18 cellular contexts compared by ENCODE assay signal in the genomic region with DNA sequence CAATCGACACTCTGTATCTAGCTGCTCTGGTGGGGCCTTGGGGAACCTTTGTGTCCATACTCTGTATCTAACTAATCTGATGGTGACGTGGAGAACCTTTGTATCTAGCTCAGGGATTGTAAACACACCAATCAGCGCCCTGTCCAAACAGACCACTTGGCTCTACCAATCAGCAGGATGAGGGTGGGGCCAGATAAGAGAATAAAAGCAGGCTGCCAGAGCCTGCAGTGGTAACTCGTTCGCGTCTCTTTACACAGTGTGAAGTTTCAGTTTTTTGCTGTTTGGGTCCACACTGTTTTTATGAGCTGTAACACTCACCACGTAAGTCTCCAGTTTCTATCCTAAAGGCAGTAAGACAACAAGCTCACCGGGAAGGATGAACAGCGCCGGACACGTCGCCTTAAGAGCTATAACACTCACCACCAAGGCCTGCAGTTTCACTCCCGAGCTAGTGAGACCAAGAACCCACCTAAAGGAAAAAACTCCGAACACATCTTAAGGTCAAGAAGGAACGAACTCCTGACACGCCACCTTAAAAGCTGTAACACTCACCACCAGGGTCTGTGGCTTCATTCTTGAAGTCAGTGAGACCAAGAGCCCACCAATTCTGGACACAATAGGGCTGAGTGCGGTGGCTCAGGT.
A peak's percentile ranks its signal among the peaks of the same experiment; 100 is the strongest.
DNase-seq lines count a peak whose midpoint lies in the region; ATAC-seq, FAIRE-seq and TF ChIP-seq lines count a peak whose summit lies in the region.
"Had no signal": no experiment of that assay in that cellular context is flagged by ENCODE, and none has a peak within 500 bp of the region (broad histone marks: within the 10 kb centered on the region; RNA-seq: fewer than 3 reads in every experiment).

No MANE protein-coding gene starts in this region.

- peak; percentile 4 for DNase-seq in NCI-H2196 (lab: John Stamatoyannopoulos, UW; ENCODE audit: unreplicated experiment)
- no peak for DNase-seq in NCI-H2196 treated with DMSO at 0.1 percent for 48 hours (lab: John Stamatoyannopoulos, UW; ENCODE audit: unreplicated experiment)
- DNase-seq in DND-41 = no peak
- DNase-seq in astrocyte (ENCODE audit: low read depth) = no peak
- DNase-seq in neural crest cell (ENCODE audit: low read depth, low spot score) = no peak
- no peak for DNase-seq in RPMI8226
- no peak for DNase-seq in GM23248
- DNase-seq: activated CD8-positive, alpha-beta memory T cell treated with anti-CD3 and anti-CD28 coated beads, Interleukin-2, amount 50 U/mL, for 4 hours; DMS79 treated with DMSO at 0.1 percent for 48 hours; left ventricle myocardium superior; NCI-H1417; NCI-H345 had no signal

- peaks cover 30% of the 10 kb centered on the region for H3K4me1 ChIP-seq in DND-41 (ENCODE audit: insufficient read depth, low read length)
- H3K4me1 ChIP-seq in astrocyte (ENCODE audit: insufficient read depth, low read length) = peaks cover 4% of the 10 kb centered on the region
- 0 out of 2 replicates have a peak, but pooled peaks cover 6% of the 10 kb centered on the region for H3K4me1 ChIP-seq in GM23248 (ENCODE audit: insufficient read depth)

- TF ChIP-seq CTCF in DND-41 (IDR thresholded peaks at IDR 0.05; ENCODE audit: borderline replicate concordance, extremely low read depth, low read length, poor library complexity, severe bottlenecking) = no peak
- TF ChIP-seq CTCF in astrocyte (IDR thresholded peaks at IDR 0.05; ENCODE audit: insufficient read depth, low read depth, low read length) = no peak
- no peak for TF ChIP-seq CTCF in neural crest cell (conservative IDR thresholded peaks at IDR 0.05)

- H3K9ac ChIP-seq in DND-41 (ENCODE audit: low read depth, low read length) (no peak overlapping the region), astrocyte (ENCODE audit: low read length) (no peak overlapping the region), GM23248 (no peak overlapping the region)
- H3K9ac ChIP-seq: BLaER1 treated with 17β-estradiol and CSF1 and Interleukin-3, amounts not matched to agents 10 nM and 100 nM; KMS-11 had no signal

- H3K27ac Mint-ChIP-seq in astrocyte (ENCODE audit: unreplicated experiment) (no peak overlapping the region), neural crest cell (ENCODE audit: unreplicated experiment) (no peak overlapping the region)

- H3K9me3 ChIP-seq in DND-41 (ENCODE audit: insufficient read depth, low read length, severe bottlenecking) (no peaks in the 10 kb centered on the region), astrocyte (ENCODE audit: insufficient read depth, low read depth, low read length) (no peaks in the 10 kb centered on the region), GM23248 (ENCODE audit: low read depth) (no peaks in the 10 kb centered on the region)
- H3K9me3 ChIP-seq: right atrium auricular region, SJSA1, suprapubic skin had no signal

- FAIRE-seq in astrocyte (lab: Jason Lieb, UNC) = no peak

- H3K4me3 ChIP-seq in DND-41 (ENCODE audit: low read depth in 1 of 2, low read length in 2 of 2) (no peak overlapping the region), astrocyte (ENCODE audit: insufficient read depth, low read depth, low read length) (no peak overlapping the region), GM23248 (no peak overlapping the region)

- H3K27me3 Mint-ChIP-seq in astrocyte (ENCODE audit: low read depth, unreplicated experiment) (peaks cover under 1% of the 10 kb centered on the region), neural crest cell (ENCODE audit: low read depth) (peaks cover 11% of the 10 kb centered on the region)

- H3K36me3 Mint-ChIP-seq in astrocyte (ENCODE audit: low read depth, unreplicated experiment) (no peaks in the 10 kb centered on the region), neural crest cell (ENCODE audit: low read depth) (no peaks in the 10 kb centered on the region)

- H4K20me1 ChIP-seq in DND-41 (ENCODE audit: insufficient read depth, low read length) (no peaks in the 10 kb centered on the region), astrocyte (ENCODE audit: insufficient read depth, low read length) (no peaks in the 10 kb centered on the region), GM23248 (ENCODE audit: insufficient read depth) (no peaks in the 10 kb centered on the region)

- ATAC-seq in DND-41 (ENCODE audit: insufficient read depth, low read depth) (no peak), HG03432 (IDR thresholded peaks at IDR 0.05; ENCODE audit: unreplicated experiment) (no peak)

- H3F3A ChIP-seq in GM23248 (ENCODE audit: insufficient read depth) = peaks cover 10% of the 10 kb centered on the region

- H3K4me2 ChIP-seq in DND-41 (ENCODE audit: insufficient read depth, low read length) (peak overlapping the region; percentile 77; the same call in 1 of the 2 replicates), astrocyte (ENCODE audit: low read length) (no peak overlapping the region), GM23248 (ENCODE audit: unreplicated experiment) (no peak overlapping the region)

- H3K36me3 ChIP-seq in DND-41 (ENCODE audit: insufficient read depth, low read length) (peaks cover 4% of the 10 kb centered on the region; the same call in 1 of the 2 replicates), astrocyte (ENCODE audit: insufficient read depth, low read length) (no peaks in the 10 kb centered on the region), GM23248 (ENCODE audit: low read depth) (no peaks in the 10 kb centered on the region)
- H3K36me3 ChIP-seq: right atrium auricular region, suprapubic skin had no signal

- no peak overlapping the region for H2AFZ ChIP-seq in DND-41 (ENCODE audit: low read depth, low read length)
- H2AFZ ChIP-seq in astrocyte (ENCODE audit: low read depth, low read length) = no peak overlapping the region
- no peak overlapping the region for H2AFZ ChIP-seq in GM23248

- peaks cover 3% of the 10 kb centered on the region for H3K4me1 Mint-ChIP-seq in astrocyte (ENCODE audit: low read depth, unreplicated experiment)
- peaks cover 22% of the 10 kb centered on the region for H3K4me1 Mint-ChIP-seq in neural crest cell

- no peaks in the 10 kb centered on the region for H3K27me3 ChIP-seq in DND-41 (ENCODE audit: insufficient read depth, low read length, poor library complexity)
- no peaks in the 10 kb centered on the region for H3K27me3 ChIP-seq in astrocyte (ENCODE audit: insufficient read depth, low read length)
- H3K27me3 ChIP-seq in GM23248 (replicated peaks; ENCODE audit: insufficient read depth) = no peaks in the 10 kb centered on the region
- H3K27me3 ChIP-seq: right atrium auricular region, SJSA1, suprapubic skin had no signal

- H3K9me3 Mint-ChIP-seq in astrocyte (ENCODE audit: unreplicated experiment) = no peaks in the 10 kb centered on the region
- no peaks in the 10 kb centered on the region for H3K9me3 Mint-ChIP-seq in neural crest cell

- H3K27ac ChIP-seq in DND-41 (ENCODE audit: low read length) (no peak overlapping the region), astrocyte (ENCODE audit: low read depth, low read length) (no peak overlapping the region), GM23248 (no peak overlapping the region)
- H3K27ac ChIP-seq: BLaER1 treated with 17β-estradiol and CSF1 and Interleukin-3, amounts not matched to agents 10 nM and 100 nM; KMS-11; SJSA1 had no signal

- in situ Hi-C loops in GM23248 (cut with MboI) = no loop called here

- H3K4me3 Mint-ChIP-seq in astrocyte (ENCODE audit: unreplicated experiment) = peak overlapping the region; percentile 37
- peak overlapping the region; percentile 89 for H3K4me3 Mint-ChIP-seq in neural crest cell

- no peaks in the 10 kb centered on the region for H3K9me2 ChIP-seq in GM23248 (ENCODE audit: insufficient read depth)

- 89 to 95% methylated on average over 16 to 17 of the region's 17 CpGs for WGBS in GM23248 (ENCODE audit: low coverage in 1 of 2, low lambda C conversion rate in 2 of 2, missing lambda C conversion rate in 2 of 2), 2 experiments

- H3K79me2 ChIP-seq in DND-41 (ENCODE audit: insufficient read depth, low read length) = peaks cover 42% of the 10 kb centered on the region
- peaks cover 7% of the 10 kb centered on the region for H3K79me2 ChIP-seq in astrocyte (ENCODE audit: insufficient read depth, low read length)
- H3K79me2 ChIP-seq in GM23248 (ENCODE audit: insufficient read depth) = peaks cover 11% of the 10 kb centered on the region
